ENCODE assay signal across 10 cellular contexts in genomic region chr1:151003175-151003574, GRCh38. TPM values are rescaled to one million over a fixed set of nuclear protein-coding genes. Genes with fewer than 3 reads are reported as not detected.
DNase-seq lines count a peak whose midpoint lies in the region; ATAC-seq and TF ChIP-seq lines count a peak whose summit lies in the region.
"Had no signal": no experiment of that assay in that cellular context is flagged by ENCODE, and none has a peak within 500 bp of the region (broad histone marks: within the 10 kb centered on the region; RNA-seq: fewer than 3 reads in every experiment).

No MANE protein-coding gene starts in this region.

- CTCF ChIA-PET in PC-3 (lab: Charles Lee): no interaction called here

- H3K27me3 ChIP-seq in endocrine pancreas (ENCODE audit: control insufficient read depth, insufficient read depth, low read length) (no peaks in the 10 kb centered on the region), stomach smooth muscle (ENCODE audit: control insufficient read depth in 1 of 2, insufficient read depth in 2 of 2, low read length in 2 of 2) (no peaks in the 10 kb centered on the region), PC-3 (ENCODE audit: low read length) (no peaks in the 10 kb centered on the region)

- H3K27ac Mint-ChIP-seq in activated T-cell treated with anti-CD3 and anti-CD28 coated beads, Interleukin-2, amount 50 U/mL, for 24 hours: peak overlapping the region; percentile 79

- H3K9ac ChIP-seq in SK-N-MC (ENCODE audit: insufficient read length) (peak overlapping the region; percentile 53), endocrine pancreas (ENCODE audit: control insufficient read depth, insufficient read depth, low read length) (peak overlapping the region; percentile 20), stomach smooth muscle (ENCODE audit: low read length in 2 of 2) (peak overlapping the region in 1 of 2 donors; percentile 34), PC-3 (ENCODE audit: low read length) (no peak overlapping the region)

- TF ChIP-seq CTCF in PC-3 (conservative IDR thresholded peaks at IDR 0.05; ENCODE audit: low read depth, low read length): no peak

- POLR2A ChIA-PET in PC-3 (lab: Charles Lee; ENCODE audit: unreplicated experiment): no interaction called here

- H3K36me3 Mint-ChIP-seq in activated T-cell treated with anti-CD3 and anti-CD28 coated beads, Interleukin-2, amount 50 U/mL, for 24 hours (ENCODE audit: low read depth): peaks cover 26% of the 10 kb centered on the region

- no peaks in the 10 kb centered on the region for H4K20me1 ChIP-seq in PC-3 (ENCODE audit: low read length)

- H3K79me2 ChIP-seq in PC-3 (ENCODE audit: low read length): no peaks in the 10 kb centered on the region

- H3K9me2 ChIP-seq in PC-3 (replicated peaks; ENCODE audit: low read length): no peaks in the 10 kb centered on the region

- ATAC-seq in PC-3: no peak

- H3K4me1 Mint-ChIP-seq in activated T-cell treated with anti-CD3 and anti-CD28 coated beads, Interleukin-2, amount 50 U/mL, for 24 hours (ENCODE audit: low read depth): peaks cover 84% of the 10 kb centered on the region

- H3K4me2 ChIP-seq in PC-3 (ENCODE audit: low read length): no peak overlapping the region

- peaks cover 6% of the 10 kb centered on the region for H3F3A ChIP-seq in PC-3 (ENCODE audit: low read length, unreplicated experiment)

- no peaks in the 10 kb centered on the region for H3K9me3 ChIP-seq in SK-N-MC (ENCODE audit: low read depth, low read length)
- H3K9me3 ChIP-seq in endocrine pancreas (ENCODE audit: control insufficient read depth, low read length): no peaks in the 10 kb centered on the region
- H3K9me3 ChIP-seq in stomach smooth muscle (ENCODE audit: control insufficient read depth in 2 of 2, low read length in 2 of 2): no peaks in the 10 kb centered on the region
- no peaks in the 10 kb centered on the region for H3K9me3 ChIP-seq in PC-3 (ENCODE audit: low read length)

- H3K4me3 ChIP-seq in SK-N-MC: no peak overlapping the region
- H3K4me3 ChIP-seq in endocrine pancreas (ENCODE audit: control insufficient read depth, insufficient read depth, low read length): peak overlapping the region; percentile 32
- peak overlapping the region; percentile 28 to 47 for H3K4me3 ChIP-seq in stomach smooth muscle (ENCODE audit: low read length in 2 of 2)
- no peak overlapping the region for H3K4me3 ChIP-seq in PC-3 (ENCODE audit: low read length)

- H3K4me1 ChIP-seq in endocrine pancreas (ENCODE audit: control insufficient read depth, insufficient read depth, low read length) (peaks cover 7% of the 10 kb centered on the region), stomach smooth muscle (ENCODE audit: control insufficient read depth, insufficient read depth, low read length) (peaks cover 33% of the 10 kb centered on the region), PC-3 (ENCODE audit: insufficient read depth, low read length) (peaks cover 41% of the 10 kb centered on the region)

- H3K27ac ChIP-seq in SK-N-MC (0 out of 2 replicates have a peak overlapping the region, but pooled peaks have one; percentile 9), stomach smooth muscle (ENCODE audit: low read length) (no peak overlapping the region), PC-3 (ENCODE audit: low read length) (no peak overlapping the region)

- DNase-seq in activated T-cell treated with anti-CD3 and anti-CD28 coated beads, Interleukin-2, amount 50 U/mL, for 24 hours: no peak
- no peak for DNase-seq in activated T-cell treated with anti-CD3 and anti-CD28 coated beads, Interleukin-2, amount 50 U/mL, for 48 hours
- DNase-seq in SK-N-MC (ENCODE audit: low read depth, low spot score) (no peak), PC-3 (no peak), NCI-H2196 (lab: John Stamatoyannopoulos, UW; ENCODE audit: unreplicated experiment) (no peak), NCI-H1092 (lab: John Stamatoyannopoulos, UW) (no peak)
- DNase-seq: activated CD4-positive, alpha-beta T cell treated with anti-CD3 and anti-CD28 coated beads for 1 hour; NCI-H1436 treated with DMSO at 0.1 percent for 48 hours had no signal

- BruUV-seq in PC-3 (replicated peaks; lab: Mats Ljungman, UMichigan): no TSS peak

- intact Hi-C loops in PC-3 (cut with micrococcal nuclease): loop anchor here (10.0 kb wide), 1 partner anchor 378 kb away; the partner anchor contains the start of gene ENSA

- no peaks in the 10 kb centered on the region for H3K36me3 ChIP-seq in SK-N-MC (ENCODE audit: insufficient read depth, low read length)
- no peaks in the 10 kb centered on the region for H3K36me3 ChIP-seq in endocrine pancreas (ENCODE audit: control insufficient read depth, insufficient read depth, low read length)
- peaks cover 23 to 30% of the 10 kb centered on the region in 2 donors for H3K36me3 ChIP-seq in stomach smooth muscle (ENCODE audit: control insufficient read depth in 2 of 2, insufficient read depth in 2 of 2, low read length in 2 of 2)
- H3K36me3 ChIP-seq in PC-3 (ENCODE audit: low read depth, low read length): no peaks in the 10 kb centered on the region

- no peaks in the 10 kb centered on the region for H3K27me3 Mint-ChIP-seq in activated T-cell treated with anti-CD3 and anti-CD28 coated beads, Interleukin-2, amount 50 U/mL, for 24 hours

- peak overlapping the region; percentile 27 for H3K4me3 Mint-ChIP-seq in activated T-cell treated with anti-CD3 and anti-CD28 coated beads, Interleukin-2, amount 50 U/mL, for 24 hours

- no peak overlapping the region for H2AFZ ChIP-seq in PC-3 (ENCODE audit: low read length)

- no peaks in the 10 kb centered on the region for H3K9me3 Mint-ChIP-seq in activated T-cell treated with anti-CD3 and anti-CD28 coated beads, Interleukin-2, amount 50 U/mL, for 24 hours

RNA-seq across cellular contexts. Expression of gene MINDY1, which starts 3.5 kb away (rescaled TPM):
- 6.3 and 7.8 TPM in 2 replicates for total RNA-seq in PC-3 (2014; rRNA removed)

RNA-seq across cellular contexts. Expression of gene PRUNE1, which starts 5.1 kb away (rescaled TPM):
- total RNA-seq in PC-3 (2014; rRNA removed): 19.4 and 20.3 TPM in 2 replicates

RNA-seq across cellular contexts. Expression of gene ANXA9, which starts 21.1 kb away (rescaled TPM):
- 0.18 and 0.75 TPM in 2 replicates for total RNA-seq in PC-3 (2014; rRNA removed)

RNA-seq across cellular contexts. Expression of gene CERS2, which starts 28.5 kb away (rescaled TPM):
- 176 TPM in 2 replicates for total RNA-seq in PC-3 (2014; rRNA removed)

RNA-seq across cellular contexts. Expression of gene BNIPL, which starts 33.2 kb away (rescaled TPM):
- total RNA-seq in PC-3 (2014; rRNA removed): 0.51 and 2.4 TPM in 2 replicates

Comparison
In these comparisons a context has a peak if more than half of its experiments do, and no peak if none do; other contexts are left out.
1. H3K4me3 ChIP-seq: peak in endocrine pancreas (single experiment) and stomach smooth muscle (2 of 2); none in SK-N-MC (single experiment) and PC-3 (single experiment).